ENCODE assay signal across 22 cellular contexts in genomic region chr6:114068119-114068518, GRCh38.
DNase-seq lines count a peak whose midpoint lies in the region; ATAC-seq and TF ChIP-seq lines count a peak whose summit lies in the region.
"Had no signal": no experiment of that assay in that cellular context is flagged by ENCODE, and none has a peak within 500 bp of the region (broad histone marks: within the 10 kb centered on the region; RNA-seq: fewer than 3 reads in every experiment).

No MANE protein-coding gene starts in this region.

- no peak overlapping the region for H3K4ac ChIP-seq in mesenchymal stem cell (ENCODE audit: low read depth in 1 of 2, low read length in 2 of 2)

- H3K36me3 Mint-ChIP-seq in immature natural killer cell, result no peaks in the 10 kb centered on the region
- H3K36me3 Mint-ChIP-seq: IgD-negative memory B cell had no signal

- no peak overlapping the region for H4K8ac ChIP-seq in mesenchymal stem cell (ENCODE audit: low read length)

- H2AFZ ChIP-seq in mesenchymal stem cell (ENCODE audit: low read depth, low read length), result no peak overlapping the region

- no peak overlapping the region for H3K14ac ChIP-seq in mesenchymal stem cell (ENCODE audit: low read length in 2 of 2)

- peak overlapping the region; percentile 58 for H3K9ac ChIP-seq in mesenchymal stem cell (ENCODE audit: low read length)
- H3K9ac ChIP-seq in subcutaneous abdominal adipose tissue (ENCODE audit: low read length in 5 of 5), result peak overlapping the region in 1 of 5 donors; percentile 64
- H3K9ac ChIP-seq: BLaER1 treated with 17β-estradiol and CSF1 and Interleukin-3, amounts not matched to agents 10 nM and 100 nM; KMS-11 had no signal

- H3K27ac ChIP-seq in heart right ventricle (peak overlapping the region in 5 of 10 donors; percentile 8 to 35 (median 30)), mesenchymal stem cell (ENCODE audit: low read length, poor library complexity, severe bottlenecking) (no peak overlapping the region), subcutaneous abdominal adipose tissue (ENCODE audit: low read depth, low read length) (peak overlapping the region; percentile 55)
- H3K27ac ChIP-seq: BLaER1 treated with 17β-estradiol and CSF1 and Interleukin-3, amounts not matched to agents 10 nM and 100 nM; HL-60; KMS-11; SJCRH30 had no signal

- WGBS in heart right ventricle, 2 donors, result 62 to 76% methylated on average over 2 of the region's 2 CpGs
- 100% methylated on average over 1 of the region's 2 CpGs for whole genome bisulfite sequencing in mesenchymal stem cell

- TF ChIP-seq CTCF in heart right ventricle (IDR thresholded peaks at IDR 0.05), result peak in 4 of 9 donors; percentile 9 to 20 (median 17)

- no peaks in the 10 kb centered on the region for H3K4me1 ChIP-seq in heart right ventricle
- H3K4me1 ChIP-seq in mesenchymal stem cell (ENCODE audit: control insufficient read depth, insufficient read depth, low read depth, low read length), result no peaks in the 10 kb centered on the region
- H3K4me1 ChIP-seq in subcutaneous abdominal adipose tissue (ENCODE audit: control insufficient read depth in 5 of 5, insufficient read depth in 5 of 5, low read length in 5 of 5), result peaks cover 0 to 15% (median 3%) of the 10 kb centered on the region in 5 donors
- H3K4me1 ChIP-seq: SJCRH30 had no signal

- ATAC-seq in heart right ventricle (peak in 5 of 8 donors; percentile 33 to 63 (median 49)), HG02970 (IDR thresholded peaks at IDR 0.05; ENCODE audit: low FRiP score, unreplicated experiment) (no peak)
- ATAC-seq: GM12878 had no signal

- H3K4me2 ChIP-seq in mesenchymal stem cell (ENCODE audit: low read length, poor library complexity, severe bottlenecking), result no peak overlapping the region
- H3K4me2 ChIP-seq: BLaER1 treated with 17β-estradiol and CSF1 and Interleukin-3, amounts not matched to agents 10 nM and 100 nM; KMS-11 had no signal

- no peak overlapping the region for H2BK15ac ChIP-seq in mesenchymal stem cell (ENCODE audit: low read depth, poor library complexity, severe bottlenecking)

- intact Hi-C loops in heart right ventricle (cut with DNase I) (no loop called here), cardiac septum (cut with DNase I) (no loop called here)

- H3K23ac ChIP-seq in mesenchymal stem cell (ENCODE audit: low read length in 2 of 2), result no peak overlapping the region

- no peak overlapping the region for H3K27ac Mint-ChIP-seq in immature natural killer cell
- H3K27ac Mint-ChIP-seq: CD4-positive, alpha-beta T cell; IgD-negative memory B cell had no signal

- no peak overlapping the region for H2BK12ac ChIP-seq in mesenchymal stem cell (ENCODE audit: low read length in 2 of 2)

- H3K4me3 Mint-ChIP-seq in immature natural killer cell, result no peak overlapping the region
- H3K4me3 Mint-ChIP-seq: CD4-positive, alpha-beta T cell; IgD-negative memory B cell had no signal

- no peak overlapping the region for H2BK120ac ChIP-seq in mesenchymal stem cell (ENCODE audit: low read depth, low read length)

- no peaks in the 10 kb centered on the region for H3K27me3 ChIP-seq in heart right ventricle
- peaks cover 0 to 11% of the 10 kb centered on the region in 2 experiments for H3K27me3 ChIP-seq in mesenchymal stem cell (ENCODE audit: control insufficient read depth in 1 of 2, insufficient read depth in 1 of 2, low read length in 2 of 2)
- no peaks in the 10 kb centered on the region for H3K27me3 ChIP-seq in subcutaneous abdominal adipose tissue (ENCODE audit: control insufficient read depth in 5 of 5, insufficient read depth in 4 of 5, low read length in 5 of 5)
- H3K27me3 ChIP-seq: BLaER1 treated with 17β-estradiol and CSF1 and Interleukin-3, amounts not matched to agents 10 nM and 100 nM; SJCRH30 had no signal

- DNase-seq in heart right ventricle, result no peak
- DNase-seq in cardiac septum (ENCODE audit: low spot score), result no peak
- peak; percentile 59 for DNase-seq in fibroblast of gingiva (ENCODE audit: low read depth)
- DNase-seq in mesenchymal stem cell, result no peak
- DNase-seq in immature natural killer cell, result no peak
- DNase-seq in SKM-1 (lab: John Stamatoyannopoulos, UW; ENCODE audit: unreplicated experiment), result no peak
- DNase-seq: 8988T; ACHN; CD4-positive, alpha-beta T cell; HCEC 1CT; MM.1S; NCI-H2029; NCI-H524 treated with DMSO at 0.1 percent for 48 hours; NCI-H774; SJCRH30 had no signal

- H3K4me1 Mint-ChIP-seq in immature natural killer cell, result no peaks in the 10 kb centered on the region

- no peaks in the 10 kb centered on the region for H3K79me1 ChIP-seq in mesenchymal stem cell (replicated peaks; ENCODE audit: low read length, poor library complexity, severe bottlenecking)

- H3K4me3 ChIP-seq in heart right ventricle, result peak overlapping the region in 3 of 10 donors; percentile 7 to 25 (median 23)
- no peak overlapping the region for H3K4me3 ChIP-seq in mesenchymal stem cell (ENCODE audit: insufficient read depth in 1 of 2, low read depth in 1 of 2, low read length in 2 of 2)
- peak overlapping the region in 3 of 5 donors; percentile 24 to 57 (median 56) for H3K4me3 ChIP-seq in subcutaneous abdominal adipose tissue (ENCODE audit: low read depth in 1 of 5, low read length in 5 of 5)
- H3K4me3 ChIP-seq: BLaER1 treated with 17β-estradiol and CSF1 and Interleukin-3, amounts not matched to agents 10 nM and 100 nM; GM12878; SJCRH30 had no signal

- peaks cover 0 to 2% (median 0%) of the 10 kb centered on the region in 6 donors for H3K9me3 Mint-ChIP-seq in immature natural killer cell
- H3K9me3 Mint-ChIP-seq: CD4-positive, alpha-beta T cell; IgD-negative memory B cell had no signal

- H3K36me3 ChIP-seq in heart right ventricle (no peaks in the 10 kb centered on the region), mesenchymal stem cell (ENCODE audit: control insufficient read depth in 1 of 2, insufficient read depth in 2 of 2, low read depth in 1 of 2, low read length in 2 of 2) (no peaks in the 10 kb centered on the region), subcutaneous abdominal adipose tissue (ENCODE audit: control insufficient read depth in 5 of 5, insufficient read depth in 5 of 5, low read length in 5 of 5) (no peaks in the 10 kb centered on the region)
- H3K36me3 ChIP-seq: BLaER1 treated with 17β-estradiol and CSF1 and Interleukin-3, amounts not matched to agents 10 nM and 100 nM; SJCRH30 had no signal

- no peak overlapping the region for H3K18ac ChIP-seq in mesenchymal stem cell (ENCODE audit: low read depth in 1 of 2, low read length in 2 of 2)

- no peak overlapping the region for H2AK5ac ChIP-seq in mesenchymal stem cell (ENCODE audit: low read length, severe bottlenecking)

- no peak overlapping the region for H2BK5ac ChIP-seq in mesenchymal stem cell (ENCODE audit: low read depth, low read length, poor library complexity, severe bottlenecking)

- H3K27me3 Mint-ChIP-seq in immature natural killer cell (ENCODE audit: low read depth in 3 of 3), result peaks cover 0 to under 1% (median 0%) of the 10 kb centered on the region in 3 donors

- H4K91ac ChIP-seq in mesenchymal stem cell (ENCODE audit: low read length), result no peak overlapping the region

- H3K9me3 ChIP-seq in heart right ventricle, result peaks cover 0 to 3% (median 0%) of the 10 kb centered on the region in 11 donors
- no peaks in the 10 kb centered on the region for H3K9me3 ChIP-seq in mesenchymal stem cell (ENCODE audit: control insufficient read depth, low read length)
- no peaks in the 10 kb centered on the region for H3K9me3 ChIP-seq in subcutaneous abdominal adipose tissue (ENCODE audit: control insufficient read depth in 5 of 5, low read length in 5 of 5)
- H3K9me3 ChIP-seq: BLaER1 treated with 17β-estradiol and CSF1 and Interleukin-3, amounts not matched to agents 10 nM and 100 nM; SJCRH30 had no signal

Comparison
In these comparisons a context has a peak if more than half of its experiments do, and no peak if none do; other contexts are left out.
1. H3K4me3 ChIP-seq: peak in subcutaneous abdominal adipose tissue (3 of 5); none in mesenchymal stem cell (0 of 2).